11 cellular contexts compared by ENCODE assay signal in the genomic region with DNA sequence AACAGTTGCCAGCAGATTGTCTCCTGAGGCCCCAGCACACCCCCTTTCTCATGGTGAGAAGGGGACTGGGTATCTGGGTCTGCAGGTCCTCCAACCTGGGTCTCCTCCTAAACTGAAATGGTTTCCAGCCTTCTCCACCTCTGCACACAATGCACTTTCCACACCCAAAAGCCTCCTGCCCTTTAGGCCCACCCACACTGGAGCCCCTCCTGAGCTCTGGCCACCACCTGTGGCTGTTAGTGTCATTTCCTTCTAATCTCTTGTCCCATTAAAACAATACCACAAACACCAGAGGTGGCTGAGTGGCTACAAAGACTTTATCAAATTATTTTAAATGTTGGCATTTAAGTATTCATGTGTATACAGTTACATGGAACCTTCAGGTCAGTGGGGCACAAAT. TPM values are rescaled to one million over a fixed set of nuclear protein-coding genes. Genes with fewer than 3 reads are reported as not detected.
A peak's percentile ranks its signal among the peaks of the same experiment; 100 is the strongest.
DNase-seq lines count a peak whose midpoint lies in the region; ATAC-seq and TF ChIP-seq lines count a peak whose summit lies in the region.
"Had no signal": no experiment of that assay in that cellular context is flagged by ENCODE, and none has a peak within 500 bp of the region (broad histone marks: within the 10 kb centered on the region; RNA-seq: fewer than 3 reads in every experiment).

No MANE protein-coding gene starts in this region.

- peak overlapping the region; percentile 84 for H3K27ac Mint-ChIP-seq in GM23338
- H3K27ac Mint-ChIP-seq in T-cell, result peak overlapping the region; percentile 71 to 87
- H3K27ac Mint-ChIP-seq in Calu3 (ENCODE audit: unreplicated experiment), result no peak overlapping the region

- H3K36me3 Mint-ChIP-seq in GM23338 (ENCODE audit: low read depth) (peaks cover 23% of the 10 kb centered on the region), T-cell (peaks cover 19% of the 10 kb centered on the region), Calu3 (ENCODE audit: insufficient read depth, unreplicated experiment) (peaks cover 17% of the 10 kb centered on the region)

- POLR2A ChIA-PET in T-cell (lab: Charles Lee), result no interaction called here

- H3K27ac ChIP-seq in GM23338 (ENCODE audit: low read depth) (peak overlapping the region; percentile 88), smooth muscle cell (ENCODE audit: low read depth) (peak overlapping the region; percentile 18)
- H3K27ac ChIP-seq: SJSA1 had no signal

- peak overlapping the region; percentile 14; the same call in 1 of the 3 replicates for H3K4me3 Mint-ChIP-seq in GM23338
- H3K4me3 Mint-ChIP-seq in T-cell, result peak overlapping the region in 1 of 3 donors; percentile 32
- no peak overlapping the region for H3K4me3 Mint-ChIP-seq in Calu3 (ENCODE audit: low read depth, unreplicated experiment)

- H2AFZ ChIP-seq in GM23338 (no peak overlapping the region), smooth muscle cell (ENCODE audit: low read depth) (no peak overlapping the region)

- H3K4me1 ChIP-seq in GM23338 (ENCODE audit: insufficient read depth) (peaks cover 42% of the 10 kb centered on the region), iPS-15b (ENCODE audit: control insufficient read depth, insufficient read depth, low read length) (peaks cover 26% of the 10 kb centered on the region), smooth muscle cell (ENCODE audit: low read depth) (peaks cover 36% of the 10 kb centered on the region)

- peaks cover 20% of the 10 kb centered on the region for H3F3A ChIP-seq in GM23338 (replicated peaks; ENCODE audit: low read depth)
- peaks cover 8% of the 10 kb centered on the region for H3F3A ChIP-seq in smooth muscle cell (ENCODE audit: low read depth)

- intact Hi-C loops in Calu3 (cut with micrococcal nuclease; ENCODE audit: unreplicated experiment), result loop anchor here (5.0 kb wide), 1 partner anchor 203 kb away; no protein-coding TSS in a partner anchor

- H3K9me3 ChIP-seq in iPS-15b (ENCODE audit: control insufficient read depth, insufficient read depth, low read length) (no peaks in the 10 kb centered on the region), smooth muscle cell (replicated peaks; ENCODE audit: low read depth) (no peaks in the 10 kb centered on the region)
- H3K9me3 ChIP-seq: SJSA1 had no signal

- no TSS peak for BruUV-seq in Calu3 (replicated peaks; lab: Mats Ljungman, UMichigan)

- H3K9me2 ChIP-seq in GM23338 (ENCODE audit: insufficient read depth), result no peaks in the 10 kb centered on the region

- H3K9ac ChIP-seq in iPS-15b (ENCODE audit: low read depth, low read length) (peak overlapping the region; percentile 54), smooth muscle cell (ENCODE audit: low read depth) (no peak overlapping the region)

- CTCF ChIA-PET in T-cell (lab: Charles Lee), result interaction anchor here (0.5 to 1.4 kb wide), 2 partner anchors 12 to 108 kb away, joined by 3 to 5 read pairs; no protein-coding TSS in a partner anchor
- CTCF ChIA-PET in Calu3 (lab: Charles Lee), result no interaction called here

- peaks cover 17% of the 10 kb centered on the region for H3K27me3 Mint-ChIP-seq in GM23338 (ENCODE audit: insufficient read depth, low read depth, poor library complexity)
- no peaks in the 10 kb centered on the region for H3K27me3 Mint-ChIP-seq in T-cell
- no peaks in the 10 kb centered on the region for H3K27me3 Mint-ChIP-seq in Calu3 (ENCODE audit: unreplicated experiment)

- H3K27me3 ChIP-seq in GM23338 (ENCODE audit: insufficient read depth) (no peaks in the 10 kb centered on the region), iPS-15b (ENCODE audit: control insufficient read depth, insufficient read depth, low read length) (no peaks in the 10 kb centered on the region), smooth muscle cell (ENCODE audit: low read depth) (no peaks in the 10 kb centered on the region)
- H3K27me3 ChIP-seq: SJSA1 had no signal

- DNase-seq in GM23338 (ENCODE audit: low spot score) (no peak), T-cell (no peak), smooth muscle cell (lab: John Stamatoyannopoulos, UW; ENCODE audit: unreplicated experiment) (no peak), NCI-H1048 (lab: John Stamatoyannopoulos, UW) (no peak), Calu3 (no peak)
- DNase-seq: NCI-H1105 treated with DMSO at 0.1 percent for 48 hours had no signal

- peak overlapping the region; percentile 61 for H3K4me2 ChIP-seq in GM23338
- no peak overlapping the region for H3K4me2 ChIP-seq in smooth muscle cell

- H3K79me2 ChIP-seq in GM23338 (replicated peaks; ENCODE audit: insufficient read depth), result no peaks in the 10 kb centered on the region
- H3K79me2 ChIP-seq in smooth muscle cell (ENCODE audit: low read depth), result no peaks in the 10 kb centered on the region

- H3K9me3 Mint-ChIP-seq in GM23338, result no peaks in the 10 kb centered on the region
- H3K9me3 Mint-ChIP-seq in T-cell, result no peaks in the 10 kb centered on the region
- no peaks in the 10 kb centered on the region for H3K9me3 Mint-ChIP-seq in Calu3 (ENCODE audit: low read depth, unreplicated experiment)
- H3K9me3 Mint-ChIP-seq: neural crest cell had no signal

- no peaks in the 10 kb centered on the region for H3K36me3 ChIP-seq in GM23338 (ENCODE audit: insufficient read depth)
- peaks cover 4% of the 10 kb centered on the region for H3K36me3 ChIP-seq in iPS-15b (ENCODE audit: control insufficient read depth, insufficient read depth, low read length)
- no peaks in the 10 kb centered on the region for H3K36me3 ChIP-seq in smooth muscle cell (ENCODE audit: low read depth)

- H3K4me3 ChIP-seq in GM23338, result no peak overlapping the region
- no peak overlapping the region for H3K4me3 ChIP-seq in iPS-15b (ENCODE audit: low read depth, low read length)
- no peak overlapping the region for H3K4me3 ChIP-seq in smooth muscle cell
- H3K4me3 ChIP-seq: SJSA1 had no signal

- no peak for TF ChIP-seq CTCF in GM23338 (conservative IDR thresholded peaks at IDR 0.05; ENCODE audit: low read depth in 2 of 2)
- no peak for TF ChIP-seq CTCF in smooth muscle cell (IDR thresholded peaks at IDR 0.05; ENCODE audit: borderline replicate concordance, insufficient read depth, poor library complexity, severe bottlenecking)
- no peak for TF ChIP-seq CTCF in Calu3 (IDR thresholded peaks at IDR 0.05; ENCODE audit: unreplicated experiment)

- no peaks in the 10 kb centered on the region for H4K20me1 ChIP-seq in GM23338 (replicated peaks; ENCODE audit: insufficient read depth)
- H4K20me1 ChIP-seq in smooth muscle cell (ENCODE audit: low read depth), result no peaks in the 10 kb centered on the region

- ATAC-seq in GM23338 (no peak), T-cell (replicated peaks in 1 of 4) (no peak), GM18502 (IDR thresholded peaks at IDR 0.05; ENCODE audit: poor library complexity, unreplicated experiment) (no peak), HG03457 (IDR thresholded peaks at IDR 0.05; ENCODE audit: unreplicated experiment) (no peak)

- H3K4me1 Mint-ChIP-seq in GM23338 (peaks cover 67% of the 10 kb centered on the region), T-cell (peaks cover 25 to 38% (median 36%) of the 10 kb centered on the region in 3 donors), Calu3 (ENCODE audit: low read depth, unreplicated experiment) (no peaks in the 10 kb centered on the region)

TF ChIP-seq in GM23338, 12 proteins besides CTCF, POLR2A, EP300 and RAD21 (continues in another document):
- no peak for TF ChIP-seq NANOG (IDR thresholded peaks at IDR 0.05; ENCODE audit: borderline replicate concordance)
- TF ChIP-seq ZNF114 (CRISPR knock-in tag; IDR thresholded peaks at IDR 0.05), result no peak
- TF ChIP-seq EZH2phosphoT487 (IDR thresholded peaks at IDR 0.05; ENCODE audit: unreplicated experiment), result no peak

RNA-seq across cellular contexts. Expression of gene GPR3, which starts 11.5 kb away (rescaled TPM):
- total RNA-seq in GM23338 (2014; rRNA removed; shearing (Covaris generic)), result 6.6 and 9.1 TPM in 2 replicates
- polyA plus RNA-seq in GM23338 (2016; fragmentation: Nextera tagmentation; extraction: Ambion mirVana), result 5.8 and 5.9 TPM in 2 replicates
- under 1 TPM in 2 of 5 donors, not detected in 3; 0.21 to 0.35 TPM for total RNA-seq in T-cell
- total RNA-seq in smooth muscle cell, result 2.7 and 3.9 TPM in 2 replicates
- 3.9 and 4.0 TPM in 2 replicates for polyA plus RNA-seq in smooth muscle cell
- total RNA-seq in Calu3 (2022), result 1.3 and 1.9 TPM in 2 replicates

RNA-seq across cellular contexts. Expression of gene CD164L2, which starts 20.8 kb away (rescaled TPM):
- total RNA-seq in GM23338 (2014; rRNA removed; shearing (Covaris generic)), result 1.2 and 2.8 TPM in 2 replicates
- polyA plus RNA-seq in GM23338 (2016; fragmentation: Nextera tagmentation; extraction: Ambion mirVana) (2.0 and 2.4 TPM in 2 replicates), smooth muscle cell (0.45 TPM in 1 of 2 replicates, not detected in the other)
- total RNA-seq in T-cell (not detected), smooth muscle cell (0.09 and 0.31 TPM in 2 replicates), Calu3 (2022) (not detected in 2 replicates)
- total RNA-seq: neural crest cell, SJSA1 had no signal

RNA-seq across cellular contexts. Expression of gene FCN3, which starts 29.3 kb away (rescaled TPM):
- 0.49 TPM in 1 of 2 replicates, not detected in the other for total RNA-seq in GM23338 (2014; rRNA removed; shearing (Covaris generic))
- polyA plus RNA-seq in GM23338 (2016; fragmentation: Nextera tagmentation; extraction: Ambion mirVana), result 0.66 TPM in 1 of 2 replicates, not detected in the other
- under 1 TPM in 3 of 5 donors, not detected in 2; 0.26 to 0.44 (median 0.38) TPM for total RNA-seq in T-cell
- total RNA-seq in smooth muscle cell, result not detected in 2 replicates
- polyA plus RNA-seq in smooth muscle cell, result 0.69 TPM in 1 of 2 replicates, not detected in the other
- not detected in 2 replicates for total RNA-seq in Calu3 (2022)
- total RNA-seq: neural crest cell, SJSA1 had no signal

RNA-seq across cellular contexts. Expression of gene MAP3K6, which starts 37.2 kb away (rescaled TPM):
- total RNA-seq in GM23338 (2014; rRNA removed; shearing (Covaris generic)), result 10.6 and 14.9 TPM in 2 replicates
- polyA plus RNA-seq in GM23338 (2016; fragmentation: Nextera tagmentation; extraction: Ambion mirVana), result 7.4 and 8.2 TPM in 2 replicates
- total RNA-seq in T-cell, result 10 to 100 TPM in 3 of 5 donors, 1 to 10 TPM in 2; 7.0 to 31.1 (median 12.8) TPM
- 9.1 and 14.1 TPM in 2 replicates for total RNA-seq in smooth muscle cell
- polyA plus RNA-seq in smooth muscle cell, result 29.0 and 45.7 TPM in 2 replicates
- 10.3 and 14.3 TPM in 2 replicates for total RNA-seq in Calu3 (2022)
